ENCODE assay signal across 8 cellular contexts in genomic region chr2:222862068-222862914, GRCh38. TPM values are rescaled to one million over a fixed set of nuclear protein-coding genes. Genes with fewer than 3 reads are reported as not detected.
A peak's percentile ranks its signal among the peaks of the same experiment; 100 is the strongest.
DNase-seq lines count a peak whose midpoint lies in the region; ATAC-seq and TF ChIP-seq lines count a peak whose summit lies in the region.

No MANE protein-coding gene starts in this region.

- peak overlapping the region; percentile 95 for H3K4me2 ChIP-seq in OCI-LY7 (ENCODE audit: low read length)

- H3K4me1 ChIP-seq in OCI-LY7 (ENCODE audit: insufficient read depth, low read length, poor library complexity, severe bottlenecking), result peaks cover 34% of the 10 kb centered on the region

- peaks cover 4% of the 10 kb centered on the region for H3K36me3 Mint-ChIP-seq in activated naive CD4-positive, alpha-beta T cell treated with anti-CD3 and anti-CD28 coated beads, Interleukin-2, amount 10 ng/mL, durations not matched to agents 7 days and 5 days
- H3K36me3 Mint-ChIP-seq in nephron progenitor cell (ENCODE audit: low read depth), result no peaks in the 10 kb centered on the region

- no peak for TF ChIP-seq CTCF in OCI-LY7 (conservative IDR thresholded peaks at IDR 0.05; ENCODE audit: low read length)
- TF ChIP-seq CTCF in epithelial cell of proximal tubule (conservative IDR thresholded peaks at IDR 0.05; ENCODE audit: low read depth, low read length), result peak; percentile 37
- no peak for TF ChIP-seq CTCF in nephron progenitor cell (IDR thresholded peaks at IDR 0.05)

- CTCF ChIA-PET in activated naive CD4-positive, alpha-beta T cell treated with anti-CD3 and anti-CD28 coated beads, Interleukin-2, amount 10 ng/mL, durations not matched to agents 7 days and 5 days (lab: Charles Lee), result interaction anchor here (0.9 to 2.1 kb wide), 13 partner anchors 14 to 172 kb away, joined by 3 to 16 read pairs (median 4); no protein-coding TSS in a partner anchor
- CTCF ChIA-PET in OCI-LY7 (lab: Charles Lee; ENCODE audit: unreplicated experiment), result interaction anchor here (0.8 to 1.6 kb wide), 4 partner anchors 15 to 153 kb away, joined by 3 to 4 read pairs (median 3); no protein-coding TSS in a partner anchor

- H3K27ac ChIP-seq in OCI-LY7 (ENCODE audit: low read depth, low read length, poor library complexity, severe bottlenecking), result no peak overlapping the region

- H3K9me2 ChIP-seq in OCI-LY7 (ENCODE audit: insufficient read depth, low read length), result no peaks in the 10 kb centered on the region

- no peak overlapping the region for H3K4me3 Mint-ChIP-seq in activated naive CD4-positive, alpha-beta T cell treated with anti-CD3 and anti-CD28 coated beads, Interleukin-2, amount 10 ng/mL, durations not matched to agents 7 days and 5 days
- H3K4me3 Mint-ChIP-seq in nephron progenitor cell, result no peak overlapping the region

- no peaks in the 10 kb centered on the region for H3K9me3 Mint-ChIP-seq in activated naive CD4-positive, alpha-beta T cell treated with anti-CD3 and anti-CD28 coated beads, Interleukin-2, amount 10 ng/mL, durations not matched to agents 7 days and 5 days
- peaks cover under 1% of the 10 kb centered on the region for H3K9me3 Mint-ChIP-seq in nephron progenitor cell

- H3K27me3 Mint-ChIP-seq in activated naive CD4-positive, alpha-beta T cell treated with anti-CD3 and anti-CD28 coated beads, Interleukin-2, amount 10 ng/mL, durations not matched to agents 7 days and 5 days, result peaks cover 4% of the 10 kb centered on the region
- no peaks in the 10 kb centered on the region for H3K27me3 Mint-ChIP-seq in nephron progenitor cell (ENCODE audit: low read depth, poor library complexity)

- POLR2A ChIA-PET in OCI-LY7 (lab: Charles Lee), result interaction anchor here (0.5 to 2.6 kb wide), 16 partner anchors 13 to 156 kb away, joined by 3 to 16 read pairs (median 4); no protein-coding TSS in a partner anchor

- H3K36me3 ChIP-seq in OCI-LY7 (ENCODE audit: insufficient read depth, low read length), result no peaks in the 10 kb centered on the region

- peaks cover 12% of the 10 kb centered on the region for H3K4me1 Mint-ChIP-seq in activated naive CD4-positive, alpha-beta T cell treated with anti-CD3 and anti-CD28 coated beads, Interleukin-2, amount 10 ng/mL, durations not matched to agents 7 days and 5 days
- H3K4me1 Mint-ChIP-seq in nephron progenitor cell, result peaks cover 22% of the 10 kb centered on the region

- no peaks in the 10 kb centered on the region for H3K9me3 ChIP-seq in OCI-LY7 (ENCODE audit: low read length)

- intact Hi-C loops in OCI-LY7 (cut with micrococcal nuclease; ENCODE audit: unreplicated experiment), result no loop called here

- H3K27ac Mint-ChIP-seq in activated naive CD4-positive, alpha-beta T cell treated with anti-CD3 and anti-CD28 coated beads, Interleukin-2, amount 10 ng/mL, durations not matched to agents 7 days and 5 days, result peak overlapping the region; percentile 91
- H3K27ac Mint-ChIP-seq in nephron progenitor cell, result peak overlapping the region; percentile 99

- BruUV-seq in OCI-LY7 (replicated peaks; lab: Mats Ljungman, UMichigan), result TSS peak; percentile 72

- H4K20me1 ChIP-seq in OCI-LY7 (ENCODE audit: insufficient read depth, low read length), result peaks cover 51% of the 10 kb centered on the region

- peak overlapping the region; percentile 92 for H3K4me3 ChIP-seq in OCI-LY7 (ENCODE audit: low read depth, low read length, poor library complexity, severe bottlenecking)
- peak overlapping the region; percentile 94 for H3K4me3 ChIP-seq in epithelial cell of proximal tubule (ENCODE audit: low read depth, low read length)

- no peak for ATAC-seq in GM21515 (IDR thresholded peaks at IDR 0.05; ENCODE audit: unreplicated experiment)
- no peak for ATAC-seq in GM18498 (IDR thresholded peaks at IDR 0.05; ENCODE audit: unreplicated experiment)

- H3K79me2 ChIP-seq in OCI-LY7 (ENCODE audit: insufficient read depth, low read depth, low read length), result peaks cover 58% of the 10 kb centered on the region

- H2AFZ ChIP-seq in OCI-LY7 (ENCODE audit: low read length), result no peak overlapping the region

- no peak for DNase-seq in activated naive CD4-positive, alpha-beta T cell treated with anti-CD3 and anti-CD28 coated beads, Interleukin-2, amount 10 ng/mL, durations not matched to agents 7 days and 5 days
- DNase-seq in activated naive CD4-positive, alpha-beta T cell treated with anti-CD3 and anti-CD28 coated beads, Interleukin-2, amount 50 U/mL, for 16 hours, result no peak
- peak; percentile 13 for DNase-seq in OCI-LY7 (ENCODE audit: low spot score)
- no peak for DNase-seq in epithelial cell of proximal tubule (ENCODE audit: low read depth)
- DNase-seq in nephron progenitor cell, result no peak
- DNase-seq in foreskin melanocyte, result no peak

RNA-seq across cellular contexts. Expression of gene ACSL3, which starts 1.5 kb away (rescaled TPM):
- total RNA-seq in OCI-LY7 (2014; rRNA removed; shearing (Covaris generic)), result 62.6 and 65.6 TPM in 2 replicates
- total RNA-seq in OCI-LY7 (2022) (83.2 and 83.4 TPM in 2 replicates), epithelial cell of proximal tubule (66.8 and 87.9 TPM in 2 replicates)
